Comparison of ENCODE assay signal across 7 cellular contexts in genomic region chr3:57717491-57717890, GRCh38.
"Had no signal": no experiment of that assay in that cellular context is flagged by ENCODE, and none has a peak within 500 bp of the region (broad histone marks: within the 10 kb centered on the region; RNA-seq: fewer than 3 reads in every experiment).

No MANE protein-coding gene starts in this region.

- FAIRE-seq: HTR-8/SVneo had no signal

- H3K4me3 ChIP-seq: GM23338, HAP-1 had no signal

- H3K4me1 ChIP-seq: HAP-1 had no signal

- H3K9ac ChIP-seq: KMS-11 had no signal

- H3K27ac ChIP-seq: KMS-11 had no signal

- DNase-seq: H7, Karpas-422, KBM-7 had no signal

- H3K36me3 ChIP-seq: HAP-1 had no signal

- H2AFZ ChIP-seq: GM23338 had no signal

- H3K4me2 ChIP-seq: GM23338, KMS-11 had no signal
